ENCODE assay signal across 1 cellular context in the genomic region with DNA sequence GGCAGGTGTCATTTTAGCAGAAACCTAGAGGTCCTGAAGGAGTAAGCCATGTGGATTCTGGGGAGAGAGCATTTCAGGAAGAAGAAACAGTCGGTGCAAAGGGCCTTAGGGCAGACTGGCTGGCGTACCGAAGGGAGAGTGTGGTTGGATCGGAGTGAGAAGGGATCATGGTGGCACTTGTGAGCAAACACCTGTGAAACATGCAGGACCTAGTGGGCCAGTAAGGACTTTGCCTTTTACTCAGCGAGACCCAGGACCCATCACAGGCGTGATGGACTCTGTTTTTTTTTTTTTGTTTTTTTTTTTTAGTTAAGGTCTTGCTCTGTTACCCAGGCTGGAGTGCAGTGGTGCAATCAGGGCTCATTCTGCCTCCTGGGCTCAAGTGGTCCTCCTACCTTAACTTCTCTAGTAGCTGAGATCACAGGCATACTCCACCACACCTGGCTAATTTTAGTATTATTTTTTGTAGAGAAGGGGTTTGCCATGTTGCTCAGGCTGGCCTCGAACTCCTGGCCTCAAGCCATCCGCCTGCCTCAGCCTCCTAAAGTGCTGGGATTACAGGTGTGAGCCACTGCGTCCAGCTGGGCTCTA.
TF ChIP-seq lines count a peak whose summit lies in the region.

No MANE protein-coding gene starts in this region.

TF ChIP-seq in K562, 482 proteins besides CTCF, POLR2A, EP300 and RAD21:
- TF ChIP-seq SMARCE1 (IDR thresholded peaks at IDR 0.05) = 0 out of 2 replicates have a peak, but pooled peaks have one; percentile 8
- TF ChIP-seq, protein P1, sequence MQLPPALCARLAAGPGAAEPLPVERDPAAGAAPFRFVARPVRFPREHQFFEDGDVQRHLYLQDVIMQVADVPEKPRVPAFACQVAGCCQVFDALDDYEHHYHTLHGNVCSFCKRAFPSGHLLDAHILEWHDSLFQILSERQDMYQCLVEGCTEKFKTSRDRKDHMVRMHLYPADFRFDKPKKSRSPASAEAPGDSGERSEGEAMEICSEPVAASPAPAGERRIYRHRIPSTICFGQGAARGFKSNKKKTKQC (CRISPR knock-in tag; IDR thresholded peaks at IDR 0.05) = no peak
- TF ChIP-seq CBX8 (IDR thresholded peaks at IDR 0.05; ENCODE audit: borderline replicate concordance, extremely low read depth, low read depth, low read length, poor library complexity, severe bottlenecking) = no peak
- TF ChIP-seq EHMT2 (IDR thresholded peaks at IDR 0.05) = no peak
- no peak for TF ChIP-seq CHD2 (IDR thresholded peaks at IDR 0.05; ENCODE audit: low read depth, low read length)
- TF ChIP-seq DPF2 (IDR thresholded peaks at IDR 0.05) = peak; percentile 21; the same call in 1 of the 2 replicates
- TF ChIP-seq, protein P2, sequence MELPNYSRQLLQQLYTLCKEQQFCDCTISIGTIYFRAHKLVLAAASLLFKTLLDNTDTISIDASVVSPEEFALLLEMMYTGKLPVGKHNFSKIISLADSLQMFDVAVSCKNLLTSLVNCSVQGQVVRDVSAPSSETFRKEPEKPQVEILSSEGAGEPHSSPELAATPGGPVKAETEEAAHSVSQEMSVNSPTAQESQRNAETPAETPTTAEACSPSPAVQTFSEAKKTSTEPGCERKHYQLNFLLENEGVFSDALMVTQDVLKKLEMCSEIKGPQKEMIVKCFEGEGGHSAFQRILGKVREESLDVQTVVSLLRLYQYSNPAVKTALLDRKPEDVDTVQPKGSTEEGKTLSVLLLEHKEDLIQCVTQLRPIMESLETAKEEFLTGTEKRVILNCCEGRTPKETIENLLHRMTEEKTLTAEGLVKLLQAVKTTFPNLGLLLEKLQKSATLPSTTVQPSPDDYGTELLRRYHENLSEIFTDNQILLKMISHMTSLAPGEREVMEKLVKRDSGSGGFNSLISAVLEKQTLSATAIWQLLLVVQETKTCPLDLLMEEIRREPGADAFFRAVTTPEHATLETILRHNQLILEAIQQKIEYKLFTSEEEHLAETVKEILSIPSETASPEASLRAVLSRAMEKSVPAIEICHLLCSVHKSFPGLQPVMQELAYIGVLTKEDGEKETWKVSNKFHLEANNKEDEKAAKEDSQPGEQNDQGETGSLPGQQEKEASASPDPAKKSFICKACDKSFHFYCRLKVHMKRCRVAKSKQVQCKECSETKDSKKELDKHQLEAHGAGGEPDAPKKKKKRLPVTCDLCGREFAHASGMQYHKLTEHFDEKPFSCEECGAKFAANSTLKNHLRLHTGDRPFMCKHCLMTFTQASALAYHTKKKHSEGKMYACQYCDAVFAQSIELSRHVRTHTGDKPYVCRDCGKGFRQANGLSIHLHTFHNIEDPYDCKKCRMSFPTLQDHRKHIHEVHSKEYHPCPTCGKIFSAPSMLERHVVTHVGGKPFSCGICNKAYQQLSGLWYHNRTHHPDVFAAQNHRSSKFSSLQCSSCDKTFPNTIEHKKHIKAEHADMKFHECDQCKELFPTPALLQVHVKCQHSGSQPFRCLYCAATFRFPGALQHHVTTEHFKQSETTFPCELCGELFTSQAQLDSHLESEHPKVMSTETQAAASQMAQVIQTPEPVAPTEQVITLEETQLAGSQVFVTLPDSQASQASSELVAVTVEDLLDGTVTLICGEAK (IDR thresholded peaks at IDR 0.05) = 0 out of 2 replicates have a peak, but pooled peaks have one; percentile 35
- TF ChIP-seq, protein P2 (CRISPR knock-in tag; IDR thresholded peaks at IDR 0.05) = no peak
- TF ChIP-seq TAF1 (IDR thresholded peaks at IDR 0.05; ENCODE audit: control insufficient read depth, extremely low read depth, insufficient read depth, low read length, severe bottlenecking) = no peak
- no peak for TF ChIP-seq ZSCAN29 (IDR thresholded peaks at IDR 0.05)
- no peak for TF ChIP-seq BRF1 (IDR thresholded peaks at IDR 0.05; ENCODE audit: borderline replicate concordance, extremely low read depth, insufficient read length)
- 0 out of 2 replicates have a peak, but pooled peaks have one; percentile 20 for TF ChIP-seq NR2C2 (CRISPR knock-in tag; IDR thresholded peaks at IDR 0.05)
- TF ChIP-seq NR2C2 (tag; IDR thresholded peaks at IDR 0.05) = no peak
- TF ChIP-seq CEBPG (CRISPR knock-in tag; IDR thresholded peaks at IDR 0.05) = 0 out of 2 replicates have a peak, but pooled peaks have one; percentile 5
- TF ChIP-seq CEBPG (tag; conservative IDR thresholded peaks at IDR 0.05 in 1 of 2, IDR thresholded peaks at IDR 0.05 in 1 of 2) = no peak
- TF ChIP-seq, protein P3, sequence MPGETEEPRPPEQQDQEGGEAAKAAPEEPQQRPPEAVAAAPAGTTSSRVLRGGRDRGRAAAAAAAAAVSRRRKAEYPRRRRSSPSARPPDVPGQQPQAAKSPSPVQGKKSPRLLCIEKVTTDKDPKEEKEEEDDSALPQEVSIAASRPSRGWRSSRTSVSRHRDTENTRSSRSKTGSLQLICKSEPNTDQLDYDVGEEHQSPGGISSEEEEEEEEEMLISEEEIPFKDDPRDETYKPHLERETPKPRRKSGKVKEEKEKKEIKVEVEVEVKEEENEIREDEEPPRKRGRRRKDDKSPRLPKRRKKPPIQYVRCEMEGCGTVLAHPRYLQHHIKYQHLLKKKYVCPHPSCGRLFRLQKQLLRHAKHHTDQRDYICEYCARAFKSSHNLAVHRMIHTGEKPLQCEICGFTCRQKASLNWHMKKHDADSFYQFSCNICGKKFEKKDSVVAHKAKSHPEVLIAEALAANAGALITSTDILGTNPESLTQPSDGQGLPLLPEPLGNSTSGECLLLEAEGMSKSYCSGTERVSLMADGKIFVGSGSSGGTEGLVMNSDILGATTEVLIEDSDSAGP (CRISPR knock-in tag; IDR thresholded peaks at IDR 0.05) = no peak
- TF ChIP-seq, protein P4, sequence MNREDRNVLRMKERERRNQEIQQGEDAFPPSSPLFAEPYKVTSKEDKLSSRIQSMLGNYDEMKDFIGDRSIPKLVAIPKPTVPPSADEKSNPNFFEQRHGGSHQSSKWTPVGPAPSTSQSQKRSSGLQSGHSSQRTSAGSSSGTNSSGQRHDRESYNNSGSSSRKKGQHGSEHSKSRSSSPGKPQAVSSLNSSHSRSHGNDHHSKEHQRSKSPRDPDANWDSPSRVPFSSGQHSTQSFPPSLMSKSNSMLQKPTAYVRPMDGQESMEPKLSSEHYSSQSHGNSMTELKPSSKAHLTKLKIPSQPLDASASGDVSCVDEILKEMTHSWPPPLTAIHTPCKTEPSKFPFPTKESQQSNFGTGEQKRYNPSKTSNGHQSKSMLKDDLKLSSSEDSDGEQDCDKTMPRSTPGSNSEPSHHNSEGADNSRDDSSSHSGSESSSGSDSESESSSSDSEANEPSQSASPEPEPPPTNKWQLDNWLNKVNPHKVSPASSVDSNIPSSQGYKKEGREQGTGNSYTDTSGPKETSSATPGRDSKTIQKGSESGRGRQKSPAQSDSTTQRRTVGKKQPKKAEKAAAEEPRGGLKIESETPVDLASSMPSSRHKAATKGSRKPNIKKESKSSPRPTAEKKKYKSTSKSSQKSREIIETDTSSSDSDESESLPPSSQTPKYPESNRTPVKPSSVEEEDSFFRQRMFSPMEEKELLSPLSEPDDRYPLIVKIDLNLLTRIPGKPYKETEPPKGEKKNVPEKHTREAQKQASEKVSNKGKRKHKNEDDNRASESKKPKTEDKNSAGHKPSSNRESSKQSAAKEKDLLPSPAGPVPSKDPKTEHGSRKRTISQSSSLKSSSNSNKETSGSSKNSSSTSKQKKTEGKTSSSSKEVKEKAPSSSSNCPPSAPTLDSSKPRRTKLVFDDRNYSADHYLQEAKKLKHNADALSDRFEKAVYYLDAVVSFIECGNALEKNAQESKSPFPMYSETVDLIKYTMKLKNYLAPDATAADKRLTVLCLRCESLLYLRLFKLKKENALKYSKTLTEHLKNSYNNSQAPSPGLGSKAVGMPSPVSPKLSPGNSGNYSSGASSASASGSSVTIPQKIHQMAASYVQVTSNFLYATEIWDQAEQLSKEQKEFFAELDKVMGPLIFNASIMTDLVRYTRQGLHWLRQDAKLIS (CRISPR knock-in tag; IDR thresholded peaks at IDR 0.05) = 0 out of 2 replicates have a peak, but pooled peaks have one; percentile 62
- TF ChIP-seq RBM14 (IDR thresholded peaks at IDR 0.05; ENCODE audit: borderline replicate concordance, insufficient read depth, low read depth, low read length) = no peak
- no peak for TF ChIP-seq HOXB6 (CRISPR knock-in tag; IDR thresholded peaks at IDR 0.05; ENCODE audit: borderline replicate concordance)
- peak; percentile 5; the same call in 1 of the 2 replicates for TF ChIP-seq SOX6 (IDR thresholded peaks at IDR 0.05)
- no peak for TF ChIP-seq ZFP36 (IDR thresholded peaks at IDR 0.05; ENCODE audit: low read depth, low read length, partially characterized antibody)
- TF ChIP-seq TFAM (CRISPR knock-in tag; conservative IDR thresholded peaks at IDR 0.05) = no peak
- TF ChIP-seq LEF1 (IDR thresholded peaks at IDR 0.05) = no peak
- TF ChIP-seq ZNF347 (CRISPR knock-in tag; IDR thresholded peaks at IDR 0.05; ENCODE audit: low read depth) = no peak
- TF ChIP-seq ZBTB8A (IDR thresholded peaks at IDR 0.05; ENCODE audit: partially characterized antibody) = no peak
- TF ChIP-seq ARNT (IDR thresholded peaks at IDR 0.05) = 0 out of 4 replicates have a peak, but pooled peaks of 1 of the 2 experiments have one; percentile 13
- TF ChIP-seq ZNF384 (IDR thresholded peaks at IDR 0.05; ENCODE audit: low read depth, low read length) = 0 out of 2 replicates have a peak, but pooled peaks have one; percentile 19
- TF ChIP-seq, protein P5, sequence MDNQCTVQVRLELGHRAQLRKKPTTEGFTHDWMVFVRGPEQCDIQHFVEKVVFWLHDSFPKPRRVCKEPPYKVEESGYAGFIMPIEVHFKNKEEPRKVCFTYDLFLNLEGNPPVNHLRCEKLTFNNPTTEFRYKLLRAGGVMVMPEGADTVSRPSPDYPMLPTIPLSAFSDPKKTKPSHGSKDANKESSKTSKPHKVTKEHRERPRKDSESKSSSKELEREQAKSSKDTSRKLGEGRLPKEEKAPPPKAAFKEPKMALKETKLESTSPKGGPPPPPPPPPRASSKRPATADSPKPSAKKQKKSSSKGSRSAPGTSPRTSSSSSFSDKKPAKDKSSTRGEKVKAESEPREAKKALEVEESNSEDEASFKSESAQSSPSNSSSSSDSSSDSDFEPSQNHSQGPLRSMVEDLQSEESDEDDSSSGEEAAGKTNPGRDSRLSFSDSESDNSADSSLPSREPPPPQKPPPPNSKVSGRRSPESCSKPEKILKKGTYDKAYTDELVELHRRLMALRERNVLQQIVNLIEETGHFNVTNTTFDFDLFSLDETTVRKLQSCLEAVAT (IDR thresholded peaks at IDR 0.05) = 0 out of 4 replicates have a peak, but pooled peaks of 1 of the 2 experiments have one; percentile 5
- TF ChIP-seq FOXK2 (conservative IDR thresholded peaks at IDR 0.05 in 1 of 2, IDR thresholded peaks at IDR 0.05 in 1 of 2; ENCODE audit: low read depth in 2 of 2) = 0 out of 4 replicates have a peak, but pooled peaks of 1 of the 2 experiments have one; percentile 9
- no peak; the same call in 1 of the 2 replicates for TF ChIP-seq ZNF175 (CRISPR knock-in tag; IDR thresholded peaks at IDR 0.05; ENCODE audit: low read depth)
